In the genomic region with DNA sequence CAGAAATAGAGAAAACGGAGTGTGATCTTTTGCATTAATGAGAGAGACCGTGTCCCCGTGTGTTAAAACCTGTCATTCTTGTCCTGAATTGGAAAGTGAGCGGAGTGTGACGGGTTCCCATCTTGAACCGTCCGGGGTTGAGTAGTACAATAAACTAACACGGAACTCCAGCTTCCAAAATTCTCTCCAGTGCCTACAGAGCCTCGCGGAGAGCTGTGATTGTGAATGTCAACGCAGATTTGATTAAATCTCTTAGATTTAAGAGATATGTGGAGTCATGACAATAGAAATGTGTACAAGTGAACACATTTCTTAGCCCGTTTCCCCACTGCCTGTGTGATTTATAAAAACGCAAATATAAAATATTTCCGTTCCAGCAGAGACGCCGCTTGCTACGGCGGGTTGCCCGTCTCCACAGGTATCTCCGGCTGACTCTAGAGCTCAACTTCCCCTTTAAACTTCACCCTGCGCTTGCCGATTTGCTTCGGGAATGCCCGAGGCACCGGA, we compare ENCODE assay signal across 9 cellular contexts. TPM values are rescaled to one million over a fixed set of nuclear protein-coding genes. Genes with fewer than 3 reads are reported as not detected.
DNase-seq lines count a peak whose midpoint lies in the region; ATAC-seq, FAIRE-seq and TF ChIP-seq lines count a peak whose summit lies in the region.
"Had no signal": no experiment of that assay in that cellular context is flagged by ENCODE, and none has a peak within 500 bp of the region (broad histone marks: within the 10 kb centered on the region; RNA-seq: fewer than 3 reads in every experiment).

No MANE protein-coding gene starts in this region.

- H3K9me1 ChIP-seq in keratinocyte (ENCODE audit: control insufficient read depth, extremely low read depth, insufficient read depth, low read length), result no peaks in the 10 kb centered on the region

- dilution Hi-C loops in keratinocyte (cut with MboI; ENCODE audit: extremely low pct_ligation_motif_present, low sequenced_read_pairs), result no loop called here

- ATAC-seq in GM21423 (IDR thresholded peaks at IDR 0.05; ENCODE audit: unreplicated experiment), result peak; percentile 27

- H3K4me1 ChIP-seq in keratinocyte (ENCODE audit: control insufficient read depth, extremely low read depth, insufficient read depth, low read length), result peaks cover 12% of the 10 kb centered on the region

- no peaks in the 10 kb centered on the region for H4K20me1 ChIP-seq in keratinocyte (ENCODE audit: control insufficient read depth, extremely low read depth, insufficient read depth, low read length)

- FAIRE-seq in keratinocyte (lab: Jason Lieb, UNC), result no peak
- FAIRE-seq: islet of Langerhans had no signal

- H3K4me2 ChIP-seq in keratinocyte (ENCODE audit: control insufficient read depth, extremely low read depth, insufficient read depth, low read depth, low read length), result peak overlapping the region; percentile 81

- no peak for TF ChIP-seq CTCF in cardiac fibroblast (IDR thresholded peaks at IDR 0.05; ENCODE audit: low read depth, low read length)
- no peak for TF ChIP-seq CTCF in keratinocyte (optimal IDR thresholded peaks at IDR 0.05 in 1 of 3, IDR thresholded peaks at IDR 0.05 in 1 of 3, conservative IDR thresholded peaks at IDR 0.05 in 1 of 3; ENCODE audit: extremely low read depth in 1 of 3, insufficient read depth in 2 of 3, low read length in 3 of 3)

- DNase-seq in EL (peak; percentile 54), HT1080 (ENCODE audit: low read depth) (peak; percentile 50), SHP77 treated with DMSO at 0.1 percent for 48 hours (lab: John Stamatoyannopoulos, UW) (peak; percentile 47), cardiac fibroblast (ENCODE audit: low read depth in 2 of 2) (peak; percentile 46 to 58), keratinocyte (ENCODE audit: low read depth, low spot score) (no peak), retina (no peak)
- peak; percentile 44 for DNase-seq in stimulated activated CD4-positive, alpha-beta T cell treated with anti-CD3 and anti-CD28 coated beads, Interleukin-15, amount 100 ng/mL, for 24 hours

- H2AFZ ChIP-seq in keratinocyte (ENCODE audit: control insufficient read depth, low read length), result peak overlapping the region; percentile 94

- H3K79me2 ChIP-seq in keratinocyte (ENCODE audit: control insufficient read depth, insufficient read depth, low read length), result peaks cover 45% of the 10 kb centered on the region

- H3K27me3 ChIP-seq in keratinocyte (ENCODE audit: control insufficient read depth, extremely low read depth, insufficient read depth, low read length), result no peaks in the 10 kb centered on the region

- peak overlapping the region; percentile 94 for H3K9ac ChIP-seq in keratinocyte (ENCODE audit: control insufficient read depth, extremely low read depth, insufficient read depth, low read length)

- H3K9me3 ChIP-seq in keratinocyte (ENCODE audit: control insufficient read depth, low read depth, low read length), result no peaks in the 10 kb centered on the region

- H3K4me3 ChIP-seq in cardiac fibroblast (replicated peaks in 1 of 2; ENCODE audit: low read depth in 2 of 2, low read length in 2 of 2) (peak overlapping the region; percentile 86 to 93), keratinocyte (ENCODE audit: control insufficient read depth in 2 of 3, extremely low read depth in 1 of 3, insufficient read depth in 2 of 3, low read depth in 1 of 3, low read length in 3 of 3) (peak overlapping the region; percentile 55 to 97 (median 85))

- H3K36me3 ChIP-seq in keratinocyte (ENCODE audit: control insufficient read depth in 2 of 2, extremely low read depth in 1 of 2, insufficient read depth in 2 of 2, low read length in 2 of 2), result peaks cover 2 to 20% of the 10 kb centered on the region in 2 experiments

- H3K27ac ChIP-seq in keratinocyte (ENCODE audit: control insufficient read depth, insufficient read depth, low read length), result peak overlapping the region; percentile 87

RNA-seq across cellular contexts. Expression of a gene that starts 0.5 kb away (rescaled TPM):
- total RNA-seq in HT1080 (2014; rRNA removed; shearing (Covaris generic)), result 129 and 138 TPM in 2 replicates
- 133 and 162 TPM in 2 replicates for polyA plus RNA-seq in HT1080 (2015; cell fraction: cytosol; rRNA removed)
- polyA plus RNA-seq in HT1080 (2015; cell fraction: nucleus; rRNA removed), result 93.9 and 95.9 TPM in 2 replicates
- 51.0 to 103 TPM (median 68.4 TPM) in 3 replicates for polyA plus RNA-seq in keratinocyte
- polyA plus RNA-seq in keratinocyte (2011; ENCODE audit: low read depth), result 518 TPM
- 52.7 and 83.4 TPM in 2 replicates for polyA plus RNA-seq in keratinocyte (2011; cell fraction: cytosol; rRNA removed)
- 34.9 and 55.0 TPM in 2 replicates for polyA plus RNA-seq in keratinocyte (2011; cell fraction: nucleus; rRNA removed)
- polyA plus RNA-seq in keratinocyte (2012; ENCODE audit: low replicate concordance), result 85.8 and 86.4 TPM in 2 replicates
- 3.4 to 40.9 TPM (median 17.7 TPM) in 3 replicates for polyA minus RNA-seq in keratinocyte
- polyA minus RNA-seq in keratinocyte (2011; cell fraction: cytosol; rRNA and poly(A)+ RNA removed), result 25.9 TPM
- 15.4 and 29.2 TPM in 2 replicates for polyA minus RNA-seq in keratinocyte (2011; cell fraction: nucleus; rRNA and poly(A)+ RNA removed)

Comparison
In these comparisons a context has a peak if more than half of its experiments do, and no peak if none do; other contexts are left out.
1. DNase-seq: peak in EL (single experiment), HT1080 (single experiment), SHP77 treated with DMSO at 0.1 percent for 48 hours (single experiment), cardiac fibroblast (2 of 2) and stimulated activated CD4-positive, alpha-beta T cell treated with anti-CD3 and anti-CD28 coated beads, Interleukin-15, amount 100 ng/mL, for 24 hours (single experiment); none in keratinocyte (single experiment) and retina (single experiment).